1 cellular context compared by ENCODE assay signal in the genomic region with DNA sequence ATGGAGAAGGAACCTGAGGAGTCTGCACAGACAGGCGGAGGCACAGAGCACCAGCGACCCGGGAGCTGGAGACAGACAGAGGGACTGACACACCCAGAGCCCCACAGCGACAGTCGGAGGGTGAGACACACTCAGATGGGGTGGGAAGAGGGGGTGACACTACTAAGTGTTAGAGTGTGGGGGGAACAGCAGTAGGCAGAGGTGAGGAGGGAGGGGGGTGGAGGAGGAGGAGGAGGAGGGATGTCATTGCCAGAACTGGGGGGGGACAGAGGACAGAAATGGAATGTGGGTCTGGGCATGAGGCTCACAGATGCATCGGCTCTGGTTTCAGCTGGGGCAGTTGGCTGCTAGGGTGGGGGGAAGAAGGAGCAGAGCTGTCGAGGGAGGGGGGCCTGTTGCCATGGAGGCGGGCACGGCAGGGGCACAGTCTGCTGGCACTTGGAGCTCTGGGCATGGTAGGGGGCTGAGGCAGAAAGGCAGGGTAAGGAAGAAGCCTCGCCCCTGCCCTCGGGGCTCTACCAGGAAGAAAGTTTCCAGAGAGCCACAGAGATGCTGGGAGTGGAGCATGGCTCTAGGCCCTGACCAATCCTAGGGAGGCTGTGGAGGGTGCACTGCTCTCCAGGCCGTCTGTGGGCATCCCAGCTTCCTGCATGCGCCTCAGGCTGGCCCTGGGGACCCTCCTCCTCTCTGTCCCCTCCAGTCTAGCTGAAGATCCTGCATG.
TF ChIP-seq lines count a peak whose summit lies in the region.

No MANE protein-coding gene starts in this region.

TF ChIP-seq in K562, 482 proteins besides CTCF, POLR2A, EP300 and RAD21:
- TF ChIP-seq MAX (CRISPR knock-in tag; IDR thresholded peaks at IDR 0.05) = peak; percentile 41; the same call in 1 of the 2 replicates
- TF ChIP-seq NFYB (IDR thresholded peaks at IDR 0.05; ENCODE audit: extremely low read depth, insufficient read length) = no peak
